21 cellular contexts compared by ENCODE assay signal in the genomic region with DNA sequence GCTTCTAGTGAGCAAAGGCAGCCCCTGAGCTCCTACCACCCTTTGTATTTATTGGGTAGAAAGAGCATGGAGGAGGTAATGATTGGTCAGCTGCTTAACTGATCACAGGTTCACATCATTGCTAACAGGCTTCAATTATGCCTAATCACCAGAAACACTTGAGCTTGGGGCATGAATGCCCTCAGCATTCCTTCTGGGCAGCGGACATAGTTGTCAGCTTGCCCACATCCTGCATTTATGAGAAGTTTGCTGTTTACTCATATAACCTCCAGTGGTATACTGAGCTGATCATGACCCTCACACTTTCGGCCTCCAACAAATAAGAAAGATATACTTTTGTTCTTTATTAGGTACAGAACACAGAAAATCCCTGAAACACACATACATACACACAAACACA.
DNase-seq lines count a peak whose midpoint lies in the region; ATAC-seq, FAIRE-seq and TF ChIP-seq lines count a peak whose summit lies in the region.
"Had no signal": no experiment of that assay in that cellular context is flagged by ENCODE, and none has a peak within 500 bp of the region (broad histone marks: within the 10 kb centered on the region; RNA-seq: fewer than 3 reads in every experiment).

No MANE protein-coding gene starts in this region.

- intact Hi-C loops in mammary epithelial cell (cut with micrococcal nuclease), result loop anchor here (5.0 kb wide), 1 partner anchor 692 kb away; no protein-coding TSS in a partner anchor
- intact Hi-C loops in MCF 10A (cut with micrococcal nuclease), result loop anchor here (5.0 kb wide), 2 partner anchors 357 to 582 kb away; no protein-coding TSS in a partner anchor
- intact Hi-C loops in left lung (cut with DNase I), result no loop called here

- peak; percentile 91 for ATAC-seq in left lung
- ATAC-seq in HG03097 (IDR thresholded peaks at IDR 0.05; ENCODE audit: low FRiP score, unreplicated experiment), result no peak
- ATAC-seq in activated CD8-positive, alpha-beta T cell treated with anti-CD3 and anti-CD28 coated beads, Interleukin-2, amount 10 ng/mL, durations not matched to agents 7 days and 5 days, result no peak
- no peak for ATAC-seq in HG02884 (IDR thresholded peaks at IDR 0.05; ENCODE audit: unreplicated experiment)
- ATAC-seq: foreskin keratinocyte had no signal

- H3K36me3 Mint-ChIP-seq in MCF 10A (ENCODE audit: insufficient read depth, unreplicated experiment) (no peaks in the 10 kb centered on the region), astrocyte (ENCODE audit: low read depth, unreplicated experiment) (peaks cover 11% of the 10 kb centered on the region)
- H3K36me3 Mint-ChIP-seq in activated CD8-positive, alpha-beta T cell treated with anti-CD3 and anti-CD28 coated beads, Interleukin-2, amount 10 ng/mL, durations not matched to agents 7 days and 5 days (ENCODE audit: low read depth), result peaks cover 14% of the 10 kb centered on the region

- H2AFZ ChIP-seq in mammary epithelial cell (ENCODE audit: low read depth, low read length) (no peak overlapping the region), astrocyte (ENCODE audit: low read depth, low read length) (no peak overlapping the region)

- H3K9me3 Mint-ChIP-seq in MCF 10A (ENCODE audit: unreplicated experiment) (no peaks in the 10 kb centered on the region), astrocyte (ENCODE audit: unreplicated experiment) (peaks cover 15% of the 10 kb centered on the region)
- peaks cover 26% of the 10 kb centered on the region for H3K9me3 Mint-ChIP-seq in activated CD8-positive, alpha-beta T cell treated with anti-CD3 and anti-CD28 coated beads, Interleukin-2, amount 10 ng/mL, durations not matched to agents 7 days and 5 days (ENCODE audit: insufficient read depth)

- dilution Hi-C loops in mammary epithelial cell (cut with HindIII; ENCODE audit: low sequenced_read_pairs), result no loop called here

- TF ChIP-seq CTCF in mammary epithelial cell (conservative IDR thresholded peaks at IDR 0.05 in 1 of 2, IDR thresholded peaks at IDR 0.05 in 1 of 2; ENCODE audit: extremely low read depth in 1 of 2, insufficient read depth in 1 of 2, low read depth in 1 of 2, low read length in 2 of 2) (no peak), MCF 10A (IDR thresholded peaks at IDR 0.05; ENCODE audit: unreplicated experiment) (no peak), astrocyte (IDR thresholded peaks at IDR 0.05; ENCODE audit: insufficient read depth, low read depth, low read length) (no peak), left lung (IDR thresholded peaks at IDR 0.05) (no peak)

- H3K27me3 Mint-ChIP-seq in MCF 10A (ENCODE audit: insufficient read depth, unreplicated experiment) (no peaks in the 10 kb centered on the region), astrocyte (ENCODE audit: low read depth, unreplicated experiment) (no peaks in the 10 kb centered on the region)
- H3K27me3 Mint-ChIP-seq in activated CD8-positive, alpha-beta T cell treated with anti-CD3 and anti-CD28 coated beads, Interleukin-2, amount 10 ng/mL, durations not matched to agents 7 days and 5 days (ENCODE audit: low read depth), result no peaks in the 10 kb centered on the region
- H3K27me3 Mint-ChIP-seq: activated CD4-positive, alpha-beta T cell treated with anti-CD3 and anti-CD28 coated beads, Interleukin-2, amount 10 ng/mL, durations not matched to agents 7 days and 5 days; activated naive CD8-positive, alpha-beta T cell had no signal

- H3K79me2 ChIP-seq in mammary epithelial cell (ENCODE audit: insufficient read depth, low read length) (no peaks in the 10 kb centered on the region), astrocyte (ENCODE audit: insufficient read depth, low read length) (no peaks in the 10 kb centered on the region)

- H4K20me1 ChIP-seq in mammary epithelial cell (ENCODE audit: insufficient read depth, low read length), result no peaks in the 10 kb centered on the region
- H4K20me1 ChIP-seq in astrocyte (ENCODE audit: insufficient read depth, low read length), result no peaks in the 10 kb centered on the region

- H3K4me1 ChIP-seq in mammary epithelial cell (ENCODE audit: insufficient read depth, low read length) (no peaks in the 10 kb centered on the region), astrocyte (ENCODE audit: insufficient read depth, low read length) (peaks cover 14% of the 10 kb centered on the region), left lung (no peaks in the 10 kb centered on the region)
- H3K4me1 ChIP-seq: foreskin keratinocyte, left ventricle myocardium inferior, spleen had no signal

- H3K9ac ChIP-seq in mammary epithelial cell (ENCODE audit: insufficient read depth, low read length) (no peak overlapping the region), astrocyte (ENCODE audit: low read length) (no peak overlapping the region)

- H3K4me2 ChIP-seq in mammary epithelial cell (ENCODE audit: insufficient read depth, low read depth, low read length) (no peak overlapping the region), astrocyte (ENCODE audit: low read length) (peak overlapping the region; percentile 19)

- no peak for FAIRE-seq in astrocyte (lab: Jason Lieb, UNC)

- H3K36me3 ChIP-seq in mammary epithelial cell (ENCODE audit: insufficient read depth, low read length) (no peaks in the 10 kb centered on the region), astrocyte (ENCODE audit: insufficient read depth, low read length) (no peaks in the 10 kb centered on the region), left lung (no peaks in the 10 kb centered on the region)
- H3K36me3 ChIP-seq: cardiac muscle cell, left ventricle myocardium inferior, spleen, thoracic aorta had no signal

- WGBS in mammary epithelial cell (ENCODE audit: low coverage, missing lambda C conversion rate), result 90% methylated on average over 2 of the region's 2 CpGs

- H3K4me1 Mint-ChIP-seq in MCF 10A (ENCODE audit: insufficient read depth, unreplicated experiment) (no peaks in the 10 kb centered on the region), astrocyte (ENCODE audit: low read depth, unreplicated experiment) (peaks cover 19% of the 10 kb centered on the region)
- no peaks in the 10 kb centered on the region for H3K4me1 Mint-ChIP-seq in activated CD8-positive, alpha-beta T cell treated with anti-CD3 and anti-CD28 coated beads, Interleukin-2, amount 10 ng/mL, durations not matched to agents 7 days and 5 days (ENCODE audit: low read depth)
- H3K4me1 Mint-ChIP-seq: activated CD4-positive, alpha-beta T cell treated with anti-CD3 and anti-CD28 coated beads, Interleukin-2, amount 10 ng/mL, durations not matched to agents 7 days and 5 days had no signal

- peak; percentile 60 for DNase-seq in mammary epithelial cell
- no peak for DNase-seq in MCF 10A (ENCODE audit: unreplicated experiment)
- DNase-seq in astrocyte (ENCODE audit: low read depth), result peak; percentile 54
- no peak for DNase-seq in left lung
- DNase-seq in activated CD8-positive, alpha-beta T cell treated with anti-CD3 and anti-CD28 coated beads, Interleukin-2, amount 10 ng/mL, durations not matched to agents 7 days and 5 days, result no peak
- DNase-seq in NCI-H187 (lab: John Stamatoyannopoulos, UW), result no peak
- DNase-seq: 8988T; activated CD4-positive, alpha-beta T cell treated with anti-CD3 and anti-CD28 coated beads, Interleukin-2, amount 10 ng/mL, durations not matched to agents 7 days and 5 days; C1 segment of cervical spinal cord; DMS53; effector CD4-positive, alpha-beta T cell; left ventricle myocardium inferior; NCI-H1930; NCI-H524; spleen had no signal

- H3K4me3 Mint-ChIP-seq in MCF 10A (ENCODE audit: unreplicated experiment) (no peak overlapping the region), astrocyte (ENCODE audit: unreplicated experiment) (no peak overlapping the region)
- no peak overlapping the region for H3K4me3 Mint-ChIP-seq in activated CD8-positive, alpha-beta T cell treated with anti-CD3 and anti-CD28 coated beads, Interleukin-2, amount 10 ng/mL, durations not matched to agents 7 days and 5 days
- H3K4me3 Mint-ChIP-seq: activated CD4-positive, alpha-beta T cell treated with anti-CD3 and anti-CD28 coated beads, Interleukin-2, amount 10 ng/mL, durations not matched to agents 7 days and 5 days; activated naive CD8-positive, alpha-beta T cell had no signal

- POLR2A ChIA-PET in MCF 10A (lab: Yijun Ruan, JAX), result interaction anchor here (0.6 kb wide), 1 partner anchor 13 kb away, joined by 3 read pairs; no protein-coding TSS in a partner anchor
- POLR2A ChIA-PET in activated CD8-positive, alpha-beta T cell treated with anti-CD3 and anti-CD28 coated beads, Interleukin-2, amount 10 ng/mL, durations not matched to agents 7 days and 5 days (lab: Charles Lee), result no interaction called here

- H3K4me3 ChIP-seq in mammary epithelial cell (replicated peaks in 1 of 3; ENCODE audit: insufficient read depth in 1 of 3, low read depth in 2 of 3, low read length in 3 of 3) (no peak overlapping the region), astrocyte (ENCODE audit: insufficient read depth, low read depth, low read length) (no peak overlapping the region), left lung (no peak overlapping the region)
- H3K4me3 ChIP-seq: cardiac muscle cell, left ventricle myocardium inferior, spleen, thoracic aorta had no signal

- BruUV-seq in mammary epithelial cell (replicated peaks; lab: Mats Ljungman, UMichigan) (no TSS peak), MCF 10A (replicated peaks; lab: Mats Ljungman, UMichigan) (no TSS peak)

- in situ Hi-C loops in mammary epithelial cell (cut with MboI; ENCODE audit: low sequenced_read_pairs in 2 of 2), result no loop called here

- H3K27me3 ChIP-seq in mammary epithelial cell (ENCODE audit: insufficient read depth, low read length) (no peaks in the 10 kb centered on the region), astrocyte (ENCODE audit: insufficient read depth, low read length) (no peaks in the 10 kb centered on the region), left lung (no peaks in the 10 kb centered on the region)
- H3K27me3 ChIP-seq: cardiac muscle cell, foreskin keratinocyte, spleen had no signal

- H3K9me3 ChIP-seq in mammary epithelial cell (replicated peaks; ENCODE audit: insufficient read depth, low read length) (no peaks in the 10 kb centered on the region), astrocyte (ENCODE audit: insufficient read depth, low read depth, low read length) (no peaks in the 10 kb centered on the region), left lung (peaks cover 0 to 21% of the 10 kb centered on the region in 2 donors)

- H3K27ac ChIP-seq in mammary epithelial cell (ENCODE audit: insufficient read depth, low read depth, low read length) (no peak overlapping the region), astrocyte (ENCODE audit: low read depth, low read length) (peak overlapping the region; percentile 38), left lung (no peak overlapping the region)
- H3K27ac ChIP-seq: cardiac muscle cell, foreskin keratinocyte, left ventricle myocardium inferior, spleen had no signal

- CTCF ChIA-PET in mammary epithelial cell (lab: Charles Lee; ENCODE audit: low non-redundant PET) (no interaction called here), MCF 10A (lab: Yijun Ruan, JAX) (interaction anchor here (0.9 kb wide), 1 partner anchor 18 kb away, joined by 3 read pairs; no protein-coding TSS in a partner anchor)
- CTCF ChIA-PET in activated CD8-positive, alpha-beta T cell treated with anti-CD3 and anti-CD28 coated beads, Interleukin-2, amount 10 ng/mL, durations not matched to agents 7 days and 5 days (lab: Charles Lee), result interaction anchor here (1.0 kb wide), 1 partner anchor 10 kb away, joined by 5 read pairs; no protein-coding TSS in a partner anchor

- no peak overlapping the region for H3K27ac Mint-ChIP-seq in MCF 10A (ENCODE audit: low read depth, unreplicated experiment)
- peak overlapping the region; percentile 59 for H3K27ac Mint-ChIP-seq in astrocyte (ENCODE audit: unreplicated experiment)
- H3K27ac Mint-ChIP-seq in activated CD8-positive, alpha-beta T cell treated with anti-CD3 and anti-CD28 coated beads, Interleukin-2, amount 10 ng/mL, durations not matched to agents 7 days and 5 days, result no peak overlapping the region
- H3K27ac Mint-ChIP-seq: activated CD4-positive, alpha-beta T cell treated with anti-CD3 and anti-CD28 coated beads, Interleukin-2, amount 10 ng/mL, durations not matched to agents 7 days and 5 days; activated naive CD8-positive, alpha-beta T cell had no signal

Comparison
In these comparisons a context has a peak if more than half of its experiments do, and no peak if none do; other contexts are left out.
1. DNase-seq: peak in mammary epithelial cell (single experiment) and astrocyte (single experiment); none in MCF 10A (single experiment), left lung (0 of 2), activated CD8-positive, alpha-beta T cell treated with anti-CD3 and anti-CD28 coated beads, Interleukin-2, amount 10 ng/mL, durations not matched to agents 7 days and 5 days (single experiment) and NCI-H187 (0 of 2).
2. intact Hi-C loops: an anchor here in mammary epithelial cell (5.0 kb wide) and MCF 10A (5.0 kb wide); none called in left lung.